Comparison of ENCODE assay signal across 11 cellular contexts in the genomic region with DNA sequence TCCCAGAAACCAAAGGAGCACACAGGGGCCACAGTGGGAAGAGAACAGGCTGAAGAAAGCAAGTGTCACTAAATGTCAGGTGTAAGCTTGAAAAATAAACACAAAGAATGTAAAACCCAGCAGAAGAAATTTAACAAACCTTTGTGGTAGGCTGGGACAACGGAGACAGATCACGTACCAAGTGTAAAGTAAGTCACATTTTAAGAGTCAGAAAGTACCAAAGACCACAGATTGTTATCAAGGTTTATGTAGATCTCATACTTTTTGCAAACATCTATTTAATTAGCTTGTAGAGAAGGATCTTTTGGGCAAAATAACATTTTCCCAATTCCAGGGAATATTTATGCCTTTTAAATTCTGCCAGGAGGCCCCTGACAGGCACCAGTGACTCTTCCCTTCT. TPM values are rescaled to one million over a fixed set of nuclear protein-coding genes. Genes with fewer than 3 reads are reported as not detected.
A peak's percentile ranks its signal among the peaks of the same experiment; 100 is the strongest.
DNase-seq lines count a peak whose midpoint lies in the region; ATAC-seq and TF ChIP-seq lines count a peak whose summit lies in the region.
"Had no signal": no experiment of that assay in that cellular context is flagged by ENCODE, and none has a peak within 500 bp of the region (broad histone marks: within the 10 kb centered on the region; RNA-seq: fewer than 3 reads in every experiment).

No MANE protein-coding gene starts in this region.

- 71 to 73% methylated on average over 2 of the region's 2 CpGs for WGBS in endodermal cell (ENCODE audit: insufficient coverage in 1 of 2, insufficient read length in 1 of 2), 2 experiments

- H3K4me1 ChIP-seq in endodermal cell (ENCODE audit: control insufficient read depth, insufficient read depth, low read length), result peaks cover 6% of the 10 kb centered on the region
- peaks cover 9% of the 10 kb centered on the region for H3K4me1 ChIP-seq in neural progenitor cell

- ATAC-seq in CD4-positive, alpha-beta T cell (ENCODE audit: poor library complexity), result peak; percentile 41
- ATAC-seq in HG02588 (IDR thresholded peaks at IDR 0.05; ENCODE audit: unreplicated experiment) (no peak), GM18873 (IDR thresholded peaks at IDR 0.05; ENCODE audit: low FRiP score, unreplicated experiment) (no peak)

- H3K36me3 Mint-ChIP-seq in CD4-positive, alpha-beta T cell (ENCODE audit: low read depth), result no peaks in the 10 kb centered on the region
- H3K36me3 Mint-ChIP-seq in endodermal cell (ENCODE audit: low read depth), result no peaks in the 10 kb centered on the region
- no peaks in the 10 kb centered on the region for H3K36me3 Mint-ChIP-seq in neural progenitor cell

- H3K9ac ChIP-seq in endodermal cell (ENCODE audit: extremely low read depth, low read length, poor library complexity, severe bottlenecking) (no peak overlapping the region), neural progenitor cell (no peak overlapping the region)

- H3K4me1 Mint-ChIP-seq in CD4-positive, alpha-beta T cell (ENCODE audit: low read depth), result peaks cover 61% of the 10 kb centered on the region
- H3K4me1 Mint-ChIP-seq in endodermal cell (peaks cover 32% of the 10 kb centered on the region), neural progenitor cell (peaks cover 13% of the 10 kb centered on the region)

- POLR2A ChIA-PET in CD4-positive, alpha-beta T cell (lab: Charles Lee), result interaction anchor here (0.6 to 1.9 kb wide), 4 partner anchors 8 to 116 kb away, joined by 3 to 7 read pairs (median 4); partner anchors contain the start of gene ENPP4
- POLR2A ChIA-PET in RWPE1 (lab: Yijun Ruan, JAX; ENCODE audit: low non-redundant PET), result no interaction called here

- H3F3A ChIP-seq in neural progenitor cell (ENCODE audit: low read depth), result peaks cover 7% of the 10 kb centered on the region

- H3K27me3 ChIP-seq in CD4-positive, alpha-beta T cell (ENCODE audit: control insufficient read depth, insufficient read depth, low read length), result no peaks in the 10 kb centered on the region
- peaks cover 52% of the 10 kb centered on the region for H3K27me3 ChIP-seq in endodermal cell (ENCODE audit: control insufficient read depth, insufficient read depth, low read length, poor library complexity, severe bottlenecking)
- H3K27me3 ChIP-seq in neural progenitor cell, result peaks cover 68% of the 10 kb centered on the region

- peak overlapping the region; percentile 91 for H3K27ac Mint-ChIP-seq in CD4-positive, alpha-beta T cell
- H3K27ac Mint-ChIP-seq in endodermal cell (no peak overlapping the region), neural progenitor cell (no peak overlapping the region)

- no peaks in the 10 kb centered on the region for H4K20me1 ChIP-seq in neural progenitor cell (ENCODE audit: low read depth)

- no peaks in the 10 kb centered on the region for H3K9me3 ChIP-seq in CD4-positive, alpha-beta T cell (ENCODE audit: control insufficient read depth, low read length)
- H3K9me3 ChIP-seq in KOPT-K1 (ENCODE audit: insufficient read depth, low read length, poor library complexity, severe bottlenecking) (no peaks in the 10 kb centered on the region), endodermal cell (ENCODE audit: control insufficient read depth, low read length) (peaks cover 14% of the 10 kb centered on the region), neural progenitor cell (ENCODE audit: low read depth) (no peaks in the 10 kb centered on the region)

- H3K27ac ChIP-seq in CD4-positive, alpha-beta T cell (ENCODE audit: low read depth, low read length), result peak overlapping the region; percentile 24
- H3K27ac ChIP-seq in KOPT-K1 (ENCODE audit: low read depth, low read length, poor library complexity, severe bottlenecking) (peak overlapping the region; percentile 15), endodermal cell (ENCODE audit: low read depth, low read length) (no peak overlapping the region), neural progenitor cell (no peak overlapping the region), RWPE1 (no peak overlapping the region)
- H3K27ac ChIP-seq: C4-2B had no signal

- intact Hi-C loops in CD4-positive, alpha-beta T cell (cut with DNase I, micrococcal nuclease), result loop anchor here (5.0 kb wide), 1 partner anchor 82 kb away; no protein-coding TSS in a partner anchor

- no peak for DNase-seq in CD4-positive, alpha-beta T cell
- DNase-seq in endodermal cell (no peak), neural progenitor cell (ENCODE audit: low spot score) (no peak), RWPE1 (ENCODE audit: low spot score) (no peak)
- DNase-seq in stimulated activated CD4-positive, alpha-beta T cell treated with anti-CD3 and anti-CD28 coated beads, Interleukin-4, amount 100 ng/mL, for 24 hours, result no peak
- DNase-seq: NCI-H187 treated with DMSO at 0.1 percent for 48 hours had no signal

- CTCF ChIA-PET in CD4-positive, alpha-beta T cell (lab: Charles Lee), result interaction anchor here (1.4 kb wide), 1 partner anchor 23 kb away, joined by 3 read pairs; no protein-coding TSS in a partner anchor
- CTCF ChIA-PET in RWPE1 (lab: Yijun Ruan, JAX), result no interaction called here

- peak overlapping the region; percentile 79 for H3K4me3 ChIP-seq in endodermal cell (ENCODE audit: low read length)
- peak overlapping the region; percentile 66 for H3K4me3 ChIP-seq in neural progenitor cell

- no peaks in the 10 kb centered on the region for H3K79me2 ChIP-seq in neural progenitor cell (ENCODE audit: low read depth)

- peak overlapping the region; percentile 93 for H3K4me3 Mint-ChIP-seq in CD4-positive, alpha-beta T cell
- H3K4me3 Mint-ChIP-seq in endodermal cell (peak overlapping the region; percentile 55), neural progenitor cell (peak overlapping the region; percentile 76)

- peaks cover 18% of the 10 kb centered on the region for H3K27me3 Mint-ChIP-seq in CD4-positive, alpha-beta T cell
- H3K27me3 Mint-ChIP-seq in endodermal cell (ENCODE audit: insufficient read depth) (peaks cover 61% of the 10 kb centered on the region), neural progenitor cell (ENCODE audit: insufficient read depth, low read depth) (peaks cover 34% of the 10 kb centered on the region)

- no peaks in the 10 kb centered on the region for H3K9me3 Mint-ChIP-seq in CD4-positive, alpha-beta T cell
- H3K9me3 Mint-ChIP-seq in endodermal cell, result peaks cover 4% of the 10 kb centered on the region
- H3K9me3 Mint-ChIP-seq in neural progenitor cell, result peaks cover 3% of the 10 kb centered on the region

- no peak overlapping the region for H2AFZ ChIP-seq in neural progenitor cell (replicated peaks)

- peak overlapping the region; percentile 96 for H3K4me2 ChIP-seq in neural progenitor cell

- TF ChIP-seq CTCF in CD4-positive, alpha-beta T cell (IDR thresholded peaks at IDR 0.05), result no peak
- TF ChIP-seq CTCF in endodermal cell (conservative IDR thresholded peaks at IDR 0.05), result no peak
- no peak for TF ChIP-seq CTCF in neural progenitor cell (IDR thresholded peaks at IDR 0.05)
- no peak for TF ChIP-seq CTCF in RWPE1 (conservative IDR thresholded peaks at IDR 0.05; ENCODE audit: low read depth)

- H3K36me3 ChIP-seq in KOPT-K1 (ENCODE audit: insufficient read depth, low read length) (no peaks in the 10 kb centered on the region), endodermal cell (ENCODE audit: control insufficient read depth, insufficient read depth, low read length) (no peaks in the 10 kb centered on the region), neural progenitor cell (no peaks in the 10 kb centered on the region)

RNA-seq across cellular contexts. Expression of gene CLIC5, which starts 1.6 kb away (rescaled TPM):
- 1 to 10 TPM; 2.5 to 2.8 TPM for total RNA-seq in CD4-positive, alpha-beta T cell
- total RNA-seq in endodermal cell (under 1 TPM in 1 of 2 donors, not detected in 1; 0.11 TPM), neural progenitor cell (ENCODE audit: low replicate concordance) (0.06 TPM in 1 of 2 replicates, not detected in the other)
- polyA plus RNA-seq in endodermal cell (2013, experiment 1 of 2), result 0.14 TPM
- 0.21 TPM for polyA plus RNA-seq in endodermal cell (2013, experiment 2 of 2)
- polyA plus RNA-seq: endothelial cell of umbilical vein had no signal

Comparison
In these comparisons a context has a peak if more than half of its experiments do, and no peak if none do; other contexts are left out.
1. H3K27ac ChIP-seq: peak in CD4-positive, alpha-beta T cell (single experiment) and KOPT-K1 (single experiment); none in endodermal cell (single experiment), neural progenitor cell (single experiment) and RWPE1 (single experiment).
2. Peak in every context shown above with its lines, with median percentiles within 50 percentile points of each other: H3K4me3 Mint-ChIP-seq.